8 cellular contexts compared by ENCODE assay signal in genomic region chr21:34526618-34527290, GRCh38. TPM values are rescaled to one million over a fixed set of nuclear protein-coding genes. Genes with fewer than 3 reads are reported as not detected.
DNase-seq lines count a peak whose midpoint lies in the region; ATAC-seq and TF ChIP-seq lines count a peak whose summit lies in the region.

No MANE protein-coding gene starts in this region.

- H3K36me3 ChIP-seq in HEK293 (ENCODE audit: control insufficient read depth in 2 of 2, insufficient read depth in 1 of 2, low read length in 2 of 2) = peaks cover 0 to 6% of the 10 kb centered on the region in 2 experiments; a peak in 1 of 3 replicates
- no peaks in the 10 kb centered on the region for H3K36me3 ChIP-seq in left lung

- H3K27me3 Mint-ChIP-seq in CD4-positive, alpha-beta T cell = no peaks in the 10 kb centered on the region
- H3K27me3 Mint-ChIP-seq in T-helper 2 cell treated with Interferon-gamma antibody and Interleukin-4, amounts not matched to agents 5 μg/mL and 100 μg/mL, for 36 hours (ENCODE audit: low read depth) = peaks cover 4% of the 10 kb centered on the region
- H3K27me3 Mint-ChIP-seq in dendritic cell treated with granulocyte-macrophage colony-stimulating factor and Interleukin-4, amounts not matched to agents 40 ng/mL and 50 ng/mL, for 4 days = no peaks in the 10 kb centered on the region

- intact Hi-C loops in CD4-positive, alpha-beta T cell (cut with DNase I, micrococcal nuclease) = no loop called here
- intact Hi-C loops in dendritic cell treated with granulocyte-macrophage colony-stimulating factor and Interleukin-4, amounts not matched to agents 40 ng/mL and 50 ng/mL, for 4 days (cut with micrococcal nuclease) = no loop called here
- intact Hi-C loops in left lung (cut with DNase I) = no loop called here

- CTCF ChIA-PET in CD4-positive, alpha-beta T cell (lab: Charles Lee) = interaction anchor here (1.2 kb wide), 1 partner anchor 166 kb away, joined by 3 read pairs; no protein-coding TSS in a partner anchor
- CTCF ChIA-PET in HEK293 (lab: Yijun Ruan, JAX) = interaction anchor here (0.6 to 2.8 kb wide), 9 partner anchors 9 to 603 kb away, joined by 3 to 16 read pairs (median 4); no protein-coding TSS in a partner anchor

- H3K4me1 Mint-ChIP-seq in CD4-positive, alpha-beta T cell (ENCODE audit: low read depth) = peaks cover 13% of the 10 kb centered on the region
- H3K4me1 Mint-ChIP-seq in T-helper 2 cell treated with Interferon-gamma antibody and Interleukin-4, amounts not matched to agents 5 μg/mL and 100 μg/mL, for 36 hours (ENCODE audit: low read depth) = peaks cover 4% of the 10 kb centered on the region
- H3K4me1 Mint-ChIP-seq in dendritic cell treated with granulocyte-macrophage colony-stimulating factor and Interleukin-4, amounts not matched to agents 40 ng/mL and 50 ng/mL, for 4 days (ENCODE audit: low read depth) = peaks cover 44% of the 10 kb centered on the region

- no peak for TF ChIP-seq CTCF in CD4-positive, alpha-beta T cell (IDR thresholded peaks at IDR 0.05)
- TF ChIP-seq CTCF in HEK293 (tag by site-specific recombination; IDR thresholded peaks at IDR 0.05) (no peak), left lung (IDR thresholded peaks at IDR 0.05) (no peak)

- POLR2A ChIA-PET in CD4-positive, alpha-beta T cell (lab: Charles Lee) = interaction anchor here (1.2 kb wide), 1 partner anchor 912 kb away, joined by 3 read pairs; no protein-coding TSS in a partner anchor
- POLR2A ChIA-PET in HEK293 (lab: Yijun Ruan, JAX) = interaction anchor here (0.7 to 1.1 kb wide), 3 partner anchors 11 to 15 kb away, joined by 3 to 6 read pairs (median 3); partner anchors contain the start of gene KCNE1

- no peaks in the 10 kb centered on the region for H3K27me3 ChIP-seq in CD4-positive, alpha-beta T cell (ENCODE audit: control insufficient read depth, insufficient read depth, low read length)
- no peaks in the 10 kb centered on the region for H3K27me3 ChIP-seq in left lung

- peak overlapping the region; percentile 77 for H3K4me3 Mint-ChIP-seq in CD4-positive, alpha-beta T cell
- peak overlapping the region; percentile 54 for H3K4me3 Mint-ChIP-seq in T-helper 2 cell treated with Interferon-gamma antibody and Interleukin-4, amounts not matched to agents 5 μg/mL and 100 μg/mL, for 36 hours
- peak overlapping the region; percentile 17 for H3K4me3 Mint-ChIP-seq in dendritic cell treated with granulocyte-macrophage colony-stimulating factor and Interleukin-4, amounts not matched to agents 40 ng/mL and 50 ng/mL, for 4 days

- ATAC-seq in CD4-positive, alpha-beta T cell (ENCODE audit: poor library complexity) = no peak
- ATAC-seq in left lung (peak; percentile 87), GM21515 (IDR thresholded peaks at IDR 0.05; ENCODE audit: unreplicated experiment) (no peak)

- DNase-seq in CD4-positive, alpha-beta T cell = no peak
- peak; percentile 57 for DNase-seq in T-helper 2 cell treated with Interferon-gamma antibody and Interleukin-4, amounts not matched to agents 5 μg/mL and 100 μg/mL, for 36 hours (ENCODE audit: low spot score)
- peak in 1 of 2 donors; percentile 79 for DNase-seq in left lung
- DNase-seq in stimulated activated CD4-positive, alpha-beta T cell treated with anti-CD3 and anti-CD28 coated beads, Interleukin-2, amount 100 ng/mL, for 24 hours = peak; percentile 46 to 54
- DNase-seq in NCI-H446 treated with DMSO at 0.1 percent for 48 hours (lab: John Stamatoyannopoulos, UW) = no peak

- H3K4me3 ChIP-seq in HEK293 (ENCODE audit: low read depth, low read length) (peak overlapping the region; percentile 18), left lung (peak overlapping the region; percentile 23 to 39)

- H3K27ac ChIP-seq in CD4-positive, alpha-beta T cell (ENCODE audit: low read depth, low read length) = no peak overlapping the region
- H3K27ac ChIP-seq in HEK293 (ENCODE audit: extremely low read depth, low read depth, low read length) (peak overlapping the region; percentile 32; the same call in 1 of the 2 replicates), left lung (peak overlapping the region; percentile 89 to 98)

- H3K4me1 ChIP-seq in HEK293 (ENCODE audit: control insufficient read depth, insufficient read depth, low read length) (peaks cover 8% of the 10 kb centered on the region), left lung (peaks cover 31 to 61% of the 10 kb centered on the region in 2 donors)

- H3K9me3 Mint-ChIP-seq in CD4-positive, alpha-beta T cell = peaks cover 3% of the 10 kb centered on the region
- no peaks in the 10 kb centered on the region for H3K9me3 Mint-ChIP-seq in T-helper 2 cell treated with Interferon-gamma antibody and Interleukin-4, amounts not matched to agents 5 μg/mL and 100 μg/mL, for 36 hours
- H3K9me3 Mint-ChIP-seq in dendritic cell treated with granulocyte-macrophage colony-stimulating factor and Interleukin-4, amounts not matched to agents 40 ng/mL and 50 ng/mL, for 4 days = no peaks in the 10 kb centered on the region

- H3K9me3 ChIP-seq in CD4-positive, alpha-beta T cell (ENCODE audit: control insufficient read depth, low read length) = no peaks in the 10 kb centered on the region
- no peaks in the 10 kb centered on the region for H3K9me3 ChIP-seq in HEK293 (ENCODE audit: control insufficient read depth, insufficient read depth, low read depth, low read length)
- H3K9me3 ChIP-seq in left lung = no peaks in the 10 kb centered on the region

- peaks cover under 1% of the 10 kb centered on the region for H3K36me3 Mint-ChIP-seq in CD4-positive, alpha-beta T cell (ENCODE audit: low read depth)
- H3K36me3 Mint-ChIP-seq in T-helper 2 cell treated with Interferon-gamma antibody and Interleukin-4, amounts not matched to agents 5 μg/mL and 100 μg/mL, for 36 hours (ENCODE audit: low read depth) = no peaks in the 10 kb centered on the region
- H3K36me3 Mint-ChIP-seq in dendritic cell treated with granulocyte-macrophage colony-stimulating factor and Interleukin-4, amounts not matched to agents 40 ng/mL and 50 ng/mL, for 4 days (ENCODE audit: low read depth) = peaks cover 30% of the 10 kb centered on the region

- H3K27ac Mint-ChIP-seq in CD4-positive, alpha-beta T cell = peak overlapping the region; percentile 63
- no peak overlapping the region for H3K27ac Mint-ChIP-seq in T-helper 2 cell treated with Interferon-gamma antibody and Interleukin-4, amounts not matched to agents 5 μg/mL and 100 μg/mL, for 36 hours
- H3K27ac Mint-ChIP-seq in dendritic cell treated with granulocyte-macrophage colony-stimulating factor and Interleukin-4, amounts not matched to agents 40 ng/mL and 50 ng/mL, for 4 days = peak overlapping the region; percentile 61

TF ChIP-seq in HEK293, 187 proteins besides CTCF, POLR2A, EP300 and RAD21 (continues in another document):
- TF ChIP-seq ZNF561 (tag by site-specific recombination; IDR thresholded peaks at IDR 0.05; ENCODE audit: borderline replicate concordance) = 0 out of 2 replicates have a peak, but pooled peaks have one; percentile 48
- TF ChIP-seq ZNF211 (tag by site-specific recombination; IDR thresholded peaks at IDR 0.05; ENCODE audit: low read depth) = no peak
- peak; percentile 95 for TF ChIP-seq ZNF184 (tag by site-specific recombination; IDR thresholded peaks at IDR 0.05)
- no peak for TF ChIP-seq ZNF623 (tag by site-specific recombination; IDR thresholded peaks at IDR 0.05)
- peak; percentile 100 for TF ChIP-seq TRIM28 (IDR thresholded peaks at IDR 0.05; ENCODE audit: borderline replicate concordance, low read length)
- peak; percentile 46 for TF ChIP-seq FEZF1 (tag by site-specific recombination; IDR thresholded peaks at IDR 0.05)
- no peak for TF ChIP-seq ZNF843 (tag by site-specific recombination; IDR thresholded peaks at IDR 0.05)
- TF ChIP-seq ZNF398 (tag by site-specific recombination; IDR thresholded peaks at IDR 0.05) = 0 out of 2 replicates have a peak, but pooled peaks have one; percentile 18
- no peak for TF ChIP-seq ZNF677 (tag by site-specific recombination; IDR thresholded peaks at IDR 0.05)
- TF ChIP-seq ZNF792 (tag by site-specific recombination; IDR thresholded peaks at IDR 0.05) = no peak
- peak; percentile 87 for TF ChIP-seq PATZ1 (tag by site-specific recombination; IDR thresholded peaks at IDR 0.05)
- TF ChIP-seq ZNF335 (tag by site-specific recombination; conservative IDR thresholded peaks at IDR 0.05) = 0 out of 2 replicates have a peak, but pooled peaks have one; percentile 45
- peak; percentile 97 for TF ChIP-seq ZNF600 (tag by site-specific recombination; IDR thresholded peaks at IDR 0.05)

RNA-seq across cellular contexts. Expression of gene KCNE1, which starts 14.7 kb away (rescaled TPM):
- not detected for total RNA-seq in CD4-positive, alpha-beta T cell
- 10 to 100 TPM in 1 of 2 donors, 1 to 10 TPM in 1; 3.8 to 21.2 TPM for total RNA-seq in left lung

Comparison
In these comparisons a context has a peak if more than half of its experiments do, and no peak if none do; other contexts are left out.
1. DNase-seq: peak in T-helper 2 cell treated with Interferon-gamma antibody and Interleukin-4, amounts not matched to agents 5 μg/mL and 100 μg/mL, for 36 hours (single experiment) and stimulated activated CD4-positive, alpha-beta T cell treated with anti-CD3 and anti-CD28 coated beads, Interleukin-2, amount 100 ng/mL, for 24 hours (2 of 2); none in CD4-positive, alpha-beta T cell (0 of 10) and NCI-H446 treated with DMSO at 0.1 percent for 48 hours (single experiment).
2. H3K4me3 Mint-ChIP-seq: peak in every context shown above with its lines; median percentile 77 in CD4-positive, alpha-beta T cell; 54 in T-helper 2 cell treated with Interferon-gamma antibody and Interleukin-4, amounts not matched to agents 5 μg/mL and 100 μg/mL, for 36 hours; 17 in dendritic cell treated with granulocyte-macrophage colony-stimulating factor and Interleukin-4, amounts not matched to agents 40 ng/mL and 50 ng/mL, for 4 days.
3. RNA of gene KCNE1, which starts 14.7 kb away (total RNA-seq): 3.8 to 21.2 TPM in left lung; not detected in CD4-positive, alpha-beta T cell; every median in the first group is over 4 times any median in the second.